ENCODE assay signal across 13 cellular contexts in genomic region chr6:72524011-72524645, GRCh38.
DNase-seq lines count a peak whose midpoint lies in the region; ATAC-seq and TF ChIP-seq lines count a peak whose summit lies in the region.
"Had no signal": no experiment of that assay in that cellular context is flagged by ENCODE, and none has a peak within 500 bp of the region (broad histone marks: within the 10 kb centered on the region; RNA-seq: fewer than 3 reads in every experiment).

No MANE protein-coding gene starts in this region.

- TF ChIP-seq CTCF in progenitor cell of endocrine pancreas (IDR thresholded peaks at IDR 0.05; ENCODE audit: unreplicated experiment), result no peak

- H3K4me3 Mint-ChIP-seq in progenitor cell of endocrine pancreas (ENCODE audit: low read depth), result no peak overlapping the region
- H3K4me3 Mint-ChIP-seq: naive thymus-derived CD4-positive, alpha-beta T cell had no signal

- H3K27me3 Mint-ChIP-seq in progenitor cell of endocrine pancreas, result no peaks in the 10 kb centered on the region

- peak; percentile 4 for DNase-seq in Ammon's horn (ENCODE audit: low spot score)
- peak; percentile 5 for DNase-seq in LHCN-M2 (ENCODE audit: low read depth)
- peak; percentile 10 for DNase-seq in SHP77 treated with DMSO at 0.1 percent for 48 hours (lab: John Stamatoyannopoulos, UW)
- DNase-seq in ecto neural progenitor cell (ENCODE audit: low spot score), result no peak
- no peak for DNase-seq in progenitor cell of endocrine pancreas (ENCODE audit: low spot score, unreplicated experiment)
- no peak for DNase-seq in dedifferentiated amniotic fluid mesenchymal stem cell (ENCODE audit: extremely low spot score)
- DNase-seq: activated naive CD4-positive, alpha-beta T cell; islet precursor cell; naive thymus-derived CD4-positive, alpha-beta T cell; NCI-H774; upper lobe of left lung had no signal

- H3K9me3 Mint-ChIP-seq in progenitor cell of endocrine pancreas (ENCODE audit: low read depth), result no peaks in the 10 kb centered on the region
- H3K9me3 Mint-ChIP-seq: naive thymus-derived CD4-positive, alpha-beta T cell had no signal

- no peaks in the 10 kb centered on the region for H3K36me3 Mint-ChIP-seq in progenitor cell of endocrine pancreas (ENCODE audit: insufficient read depth)
- H3K36me3 Mint-ChIP-seq: naive thymus-derived CD4-positive, alpha-beta T cell had no signal

- no peak overlapping the region for H3K27ac Mint-ChIP-seq in progenitor cell of endocrine pancreas
- H3K27ac Mint-ChIP-seq: naive thymus-derived CD4-positive, alpha-beta T cell had no signal

- no peaks in the 10 kb centered on the region for H3K4me1 Mint-ChIP-seq in progenitor cell of endocrine pancreas (ENCODE audit: low read depth)
- H3K4me1 Mint-ChIP-seq: naive thymus-derived CD4-positive, alpha-beta T cell had no signal

- ATAC-seq in GM18867 (IDR thresholded peaks at IDR 0.05; ENCODE audit: unreplicated experiment) (peak; percentile 44), HG03097 (IDR thresholded peaks at IDR 0.05; ENCODE audit: low FRiP score, unreplicated experiment) (no peak)
- ATAC-seq: naive thymus-derived CD4-positive, alpha-beta T cell had no signal

Comparison
In these comparisons a context has a peak if more than half of its experiments do, and no peak if none do; other contexts are left out.
1. DNase-seq: peak in Ammon's horn (single experiment), LHCN-M2 (single experiment) and SHP77 treated with DMSO at 0.1 percent for 48 hours (single experiment); none in ecto neural progenitor cell (single experiment), progenitor cell of endocrine pancreas (single experiment) and dedifferentiated amniotic fluid mesenchymal stem cell (single experiment).